11 cellular contexts compared by ENCODE assay signal in the genomic region with DNA sequence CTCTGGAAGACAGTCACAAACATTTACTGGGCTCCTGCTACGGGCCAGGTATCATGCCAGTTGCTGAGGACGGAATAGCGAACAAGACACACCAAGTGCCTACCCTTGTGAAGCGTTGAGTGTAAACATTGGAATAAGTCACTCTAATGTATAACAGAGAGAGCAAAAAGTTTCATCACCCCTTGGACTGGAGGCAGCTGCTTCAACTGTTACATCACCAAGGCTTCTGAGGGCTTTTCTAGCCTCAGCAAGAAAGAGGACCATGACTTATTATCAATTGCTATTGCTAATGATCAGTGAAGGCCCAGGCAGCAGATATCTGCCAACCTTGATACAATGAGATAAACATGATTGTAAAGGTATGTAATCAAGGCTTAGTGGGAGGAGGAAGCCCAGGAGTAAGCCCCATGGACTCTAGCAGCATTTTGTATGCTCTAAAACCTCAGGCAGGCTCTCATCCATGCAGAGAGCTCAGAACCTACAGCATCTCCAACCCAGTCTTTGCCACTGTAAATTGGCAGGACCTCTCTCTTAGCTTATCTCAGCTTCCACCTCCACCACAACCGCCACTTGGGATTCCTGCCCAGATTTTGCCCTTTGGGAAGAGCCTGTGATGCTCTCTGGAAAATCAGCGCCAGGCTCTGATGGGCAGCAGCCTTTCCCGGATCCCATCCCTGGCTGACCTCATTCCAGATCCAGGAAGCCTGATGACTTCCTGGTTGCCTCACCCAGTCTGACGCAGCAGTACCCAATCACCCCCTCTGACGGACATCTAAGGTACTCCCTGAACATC. TPM values are rescaled to one million over a fixed set of nuclear protein-coding genes. Genes with fewer than 3 reads are reported as not detected.
A peak's percentile ranks its signal among the peaks of the same experiment; 100 is the strongest.
DNase-seq lines count a peak whose midpoint lies in the region; ATAC-seq and TF ChIP-seq lines count a peak whose summit lies in the region.
"Had no signal": no experiment of that assay in that cellular context is flagged by ENCODE, and none has a peak within 500 bp of the region (broad histone marks: within the 10 kb centered on the region; RNA-seq: fewer than 3 reads in every experiment).

No MANE protein-coding gene starts in this region.

- H3K4me3 Mint-ChIP-seq in CD4-positive, alpha-beta memory T cell: no peak overlapping the region
- H3K4me3 Mint-ChIP-seq: CD14-positive monocyte had no signal

- peaks cover 11% of the 10 kb centered on the region for H3K4me1 ChIP-seq in CD4-positive, alpha-beta memory T cell (ENCODE audit: insufficient read depth, low read length)
- peaks cover 19 to 26% of the 10 kb centered on the region in 2 donors for H3K4me1 ChIP-seq in muscle layer of duodenum (ENCODE audit: control insufficient read depth in 1 of 2, insufficient read depth in 2 of 2, low read length in 2 of 2)

- no peaks in the 10 kb centered on the region for H3K9me3 ChIP-seq in CD4-positive, alpha-beta memory T cell (ENCODE audit: control insufficient read depth in 1 of 2, low read length in 2 of 2)
- H3K9me3 ChIP-seq in muscle layer of duodenum (ENCODE audit: control insufficient read depth in 1 of 2, low read length in 2 of 2): no peaks in the 10 kb centered on the region

- DNase-seq in CD4-positive, alpha-beta memory T cell: no peak
- DNase-seq in fibroblast of gingiva (ENCODE audit: low read depth) (peak; percentile 12), cerebellar nuclear complex (lab: John Stamatoyannopoulos, UW) (no peak), globus pallidus (ENCODE audit: low spot score) (no peak)
- no peak for DNase-seq in stimulated activated naive CD4-positive, alpha-beta T cell (lab: John Stamatoyannopoulos, UW)
- DNase-seq: stimulated activated CD4-positive, alpha-beta T cell treated with anti-CD3 and anti-CD28 coated beads, Interleukin-15, amount 100 ng/mL, for 24 hours had no signal

- no peaks in the 10 kb centered on the region for H3K27me3 Mint-ChIP-seq in CD4-positive, alpha-beta memory T cell

- peaks cover 32 to 65% of the 10 kb centered on the region in 2 donors for H3K36me3 Mint-ChIP-seq in CD4-positive, alpha-beta memory T cell

- no peaks in the 10 kb centered on the region for H3K27me3 ChIP-seq in CD4-positive, alpha-beta memory T cell (ENCODE audit: insufficient read depth, low read length)
- no peaks in the 10 kb centered on the region for H3K27me3 ChIP-seq in muscle layer of duodenum (ENCODE audit: low read depth, low read length)

- H3K36me3 ChIP-seq in CD4-positive, alpha-beta memory T cell (ENCODE audit: insufficient read depth, low read length): peaks cover 40% of the 10 kb centered on the region
- H3K36me3 ChIP-seq in muscle layer of duodenum (ENCODE audit: control insufficient read depth in 1 of 2, insufficient read depth in 2 of 2, low read length in 2 of 2): peaks cover 10 to 14% of the 10 kb centered on the region in 2 donors

- CTCF ChIA-PET in CD4-positive, alpha-beta memory T cell (lab: Charles Lee; ENCODE audit: partially characterized antibody): no interaction called here

- no peak for ATAC-seq in GM18519 (IDR thresholded peaks at IDR 0.05; ENCODE audit: low FRiP score, unreplicated experiment)
- ATAC-seq: SK-N-SH treated with all-trans-retinoic acid at 6 μM for 48 hours had no signal

- H3K4me3 ChIP-seq in CD4-positive, alpha-beta memory T cell (ENCODE audit: low read length in 2 of 2): no peak overlapping the region
- H3K4me3 ChIP-seq in muscle layer of duodenum (ENCODE audit: low read depth in 1 of 2, low read length in 2 of 2): no peak overlapping the region

- no peaks in the 10 kb centered on the region for H3K9me3 Mint-ChIP-seq in CD4-positive, alpha-beta memory T cell

- H3K27ac ChIP-seq in CD4-positive, alpha-beta memory T cell (ENCODE audit: low read depth, low read length): no peak overlapping the region
- peak overlapping the region; percentile 28 for H3K27ac ChIP-seq in muscle layer of duodenum (ENCODE audit: low read length)

- peak overlapping the region; percentile 32 to 83 (median 67) for H3K27ac Mint-ChIP-seq in CD4-positive, alpha-beta memory T cell

- intact Hi-C loops in CD4-positive, alpha-beta memory T cell (cut with micrococcal nuclease): no loop called here

- POLR2A ChIA-PET in CD4-positive, alpha-beta memory T cell (lab: Charles Lee; ENCODE audit: partially characterized antibody): no interaction called here

- H3K4me1 Mint-ChIP-seq in CD4-positive, alpha-beta memory T cell: peaks cover 23 to 48% (median 31%) of the 10 kb centered on the region in 4 donors

TF ChIP-seq in PFSK-1, 5 proteins besides CTCF, POLR2A, EP300 and RAD21:
- TF ChIP-seq POLR2AphosphoS5 (IDR thresholded peaks at IDR 0.05; ENCODE audit: low read depth, low read length) (no peak), FOXP2 (optimal IDR thresholded peaks at IDR 0.05; ENCODE audit: borderline replicate concordance, extremely low read depth, extremely low read length, insufficient read depth) (peak; percentile 25), SIN3A (IDR thresholded peaks at IDR 0.05; ENCODE audit: borderline replicate concordance, insufficient read depth, low read length) (no peak)

RNA-seq across cellular contexts. Expression of gene ADAM19, which starts 54.5 kb away (rescaled TPM):
- 10 to 100 TPM; 31.5 to 33.9 TPM for total RNA-seq in CD4-positive, alpha-beta memory T cell
- polyA plus RNA-seq in CD4-positive, alpha-beta memory T cell: 10 to 100 TPM in 1 of 2 donors, 1 to 10 TPM in 1; 1.9 to 24.4 TPM
- polyA plus RNA-seq in PFSK-1 (2012; ENCODE audit: insufficient read length, low read depth): 21.3 TPM
